Comparison of ENCODE assay signal across 1 cellular context in the genomic region with DNA sequence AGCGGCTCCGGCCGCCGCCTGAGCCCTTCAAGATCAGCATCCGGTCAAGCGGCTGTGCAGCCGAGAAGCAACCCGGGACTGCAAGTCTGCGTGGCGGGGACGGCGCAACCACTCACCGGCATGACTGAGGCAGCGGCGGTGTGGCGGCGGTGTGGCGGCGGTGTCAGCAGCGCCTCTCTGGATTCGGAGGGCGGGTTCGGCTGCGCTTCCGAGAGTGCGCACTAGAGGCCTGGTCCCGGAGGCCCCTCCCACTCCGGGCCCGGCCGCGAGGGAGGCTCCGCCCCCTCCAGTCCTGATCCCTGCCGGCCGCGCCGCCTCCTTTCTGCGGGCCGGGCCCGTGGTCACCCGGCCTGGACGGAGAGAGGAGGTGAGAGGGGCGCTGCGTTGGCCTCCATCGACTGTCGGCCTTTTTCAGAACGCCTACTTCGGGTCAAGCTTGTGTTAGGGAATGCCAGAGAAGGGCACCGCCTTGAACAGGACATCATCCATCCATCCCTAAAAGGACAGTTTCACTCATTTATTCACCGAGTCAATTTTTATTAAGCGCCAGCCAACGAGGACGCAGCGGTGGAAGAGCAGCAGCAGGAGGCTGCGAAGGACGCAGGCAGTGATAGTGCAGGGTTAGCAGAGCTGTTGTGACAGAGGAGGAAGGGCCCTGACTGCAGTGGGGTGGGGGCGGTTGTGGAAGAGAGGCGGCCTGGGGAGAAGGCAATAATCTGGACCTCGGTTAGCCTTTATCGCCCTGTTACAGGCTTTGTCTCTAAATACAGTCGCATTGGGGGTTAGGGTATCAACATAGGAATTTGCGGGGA.
A peak's percentile ranks its signal among the peaks of the same experiment; 100 is the strongest.
TF ChIP-seq lines count a peak whose summit lies in the region.

Gene ATOX1 (minus strand): TSS at position 202 of the 812 bp plus-strand sequence. CDS start 80 bp downstream, at position 122.

TF ChIP-seq in K562, 482 proteins besides CTCF, POLR2A, EP300 and RAD21 (continued from another document):
- no peak for TF ChIP-seq TSHZ1 (CRISPR knock-in tag; IDR thresholded peaks at IDR 0.05)
- TF ChIP-seq KAT8 (IDR thresholded peaks at IDR 0.05; ENCODE audit: low read depth), result no peak
- no peak for TF ChIP-seq ILF3 (IDR thresholded peaks at IDR 0.05; ENCODE audit: borderline replicate concordance)
- peak; percentile 71 for TF ChIP-seq CTBP1 (IDR thresholded peaks at IDR 0.05; ENCODE audit: borderline replicate concordance)
- peak; percentile 46; the same call in 1 of the 2 replicates for TF ChIP-seq LEF1 (IDR thresholded peaks at IDR 0.05)
- no peak; the same call in 1 of the 2 replicates for TF ChIP-seq PHF21A (IDR thresholded peaks at IDR 0.05; ENCODE audit: borderline replicate concordance, low read depth)
- TF ChIP-seq, protein P1, sequence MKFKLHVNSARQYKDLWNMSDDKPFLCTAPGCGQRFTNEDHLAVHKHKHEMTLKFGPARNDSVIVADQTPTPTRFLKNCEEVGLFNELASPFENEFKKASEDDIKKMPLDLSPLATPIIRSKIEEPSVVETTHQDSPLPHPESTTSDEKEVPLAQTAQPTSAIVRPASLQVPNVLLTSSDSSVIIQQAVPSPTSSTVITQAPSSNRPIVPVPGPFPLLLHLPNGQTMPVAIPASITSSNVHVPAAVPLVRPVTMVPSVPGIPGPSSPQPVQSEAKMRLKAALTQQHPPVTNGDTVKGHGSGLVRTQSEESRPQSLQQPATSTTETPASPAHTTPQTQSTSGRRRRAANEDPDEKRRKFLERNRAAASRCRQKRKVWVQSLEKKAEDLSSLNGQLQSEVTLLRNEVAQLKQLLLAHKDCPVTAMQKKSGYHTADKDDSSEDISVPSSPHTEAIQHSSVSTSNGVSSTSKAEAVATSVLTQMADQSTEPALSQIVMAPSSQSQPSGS (CRISPR knock-in tag; IDR thresholded peaks at IDR 0.05), result no peak
- TF ChIP-seq HDAC8 (tag; IDR thresholded peaks at IDR 0.05), result no peak
